Comparison of ENCODE assay signal across 16 cellular contexts in genomic region chr6:10237284-10238043, GRCh38.
A peak's percentile ranks its signal among the peaks of the same experiment; 100 is the strongest.
DNase-seq lines count a peak whose midpoint lies in the region; ATAC-seq, FAIRE-seq and TF ChIP-seq lines count a peak whose summit lies in the region.
"Had no signal": no experiment of that assay in that cellular context is flagged by ENCODE, and none has a peak within 500 bp of the region (broad histone marks: within the 10 kb centered on the region; RNA-seq: fewer than 3 reads in every experiment).

No MANE protein-coding gene starts in this region.

- H3K4me2 ChIP-seq in K562 (ENCODE audit: insufficient read depth, low read length) (no peak overlapping the region), osteoblast (ENCODE audit: insufficient read depth, low read length) (no peak overlapping the region)
- H3K4me2 ChIP-seq: BLaER1 treated with 17β-estradiol and CSF1 and Interleukin-3, amounts not matched to agents 10 nM and 100 nM had no signal

- H3K27ac ChIP-seq in K562 (ENCODE audit: extremely low read depth, low read depth, low read length) (no peak overlapping the region), osteoblast (ENCODE audit: low read depth, low read length) (no peak overlapping the region), esophagus muscularis mucosa (replicated peaks in 1 of 4) (no peak overlapping the region)
- H3K27ac ChIP-seq: BLaER1 treated with 17β-estradiol and CSF1 and Interleukin-3, amounts not matched to agents 10 nM and 100 nM; gastroesophageal sphincter had no signal

- H3K9ac ChIP-seq in K562 (ENCODE audit: insufficient read depth in 1 of 2, low read depth in 2 of 2, low read length in 2 of 2) = 0 out of 4 replicates have a peak overlapping the region, but pooled peaks of 1 of the 2 experiments have one; percentile 68
- H3K9ac ChIP-seq: BLaER1 treated with 17β-estradiol and CSF1 and Interleukin-3, amounts not matched to agents 10 nM and 100 nM had no signal

- H2AFZ ChIP-seq in K562 (ENCODE audit: low read depth, low read length) (no peak overlapping the region), osteoblast (ENCODE audit: low read length) (no peak overlapping the region)

- ATAC-seq in K562 (peak; percentile 68; the same call in 2 of the 3 replicates), GM18907 (IDR thresholded peaks at IDR 0.05; ENCODE audit: unreplicated experiment) (no peak)
- ATAC-seq: gastroesophageal sphincter had no signal

- POLR2A ChIA-PET in K562 (lab: Yijun Ruan, JAX) = no interaction called here

- TF ChIP-seq EP300 in K562 (IDR thresholded peaks at IDR 0.05; ENCODE audit: low read length) (no peak), esophagus muscularis mucosa (IDR thresholded peaks at IDR 0.05) (no peak)

- TF ChIP-seq CTCF in K562 (IDR thresholded peaks at IDR 0.05 in 2 of 3, conservative IDR thresholded peaks at IDR 0.05 in 1 of 3; ENCODE audit: insufficient read depth in 2 of 3, low read depth in 1 of 3, low read length in 3 of 3) (no peak), osteoblast (IDR thresholded peaks at IDR 0.05; ENCODE audit: extremely low read depth, low read depth, low read length) (no peak), esophagus muscularis mucosa (IDR thresholded peaks at IDR 0.05) (no peak), GM10266 (IDR thresholded peaks at IDR 0.05; ENCODE audit: control insufficient read depth, insufficient read depth, low read depth, missing control alignments) (no peak)

- H3K79me2 ChIP-seq in K562 (ENCODE audit: control insufficient read depth, insufficient read depth, low read length) (no peaks in the 10 kb centered on the region), osteoblast (ENCODE audit: insufficient read depth, low read length) (no peaks in the 10 kb centered on the region)

- TF ChIP-seq POLR2A in K562 (conservative IDR thresholded peaks at IDR 0.05) = no peak
- TF ChIP-seq POLR2A in esophagus muscularis mucosa (IDR thresholded peaks at IDR 0.05; ENCODE audit: low read depth) = no peak

- CTCF ChIA-PET in K562 (lab: Yijun Ruan, JAX; ENCODE audit: low intra/inter-chr PET ratio) = no interaction called here

- H3K36me3 ChIP-seq in MG63 = no peaks in the 10 kb centered on the region
- no peaks in the 10 kb centered on the region for H3K36me3 ChIP-seq in K562 (ENCODE audit: control insufficient read depth, insufficient read depth, low read length)
- H3K36me3 ChIP-seq in osteoblast (ENCODE audit: insufficient read depth, low read length) = no peaks in the 10 kb centered on the region
- no peaks in the 10 kb centered on the region for H3K36me3 ChIP-seq in esophagus muscularis mucosa
- H3K36me3 ChIP-seq: BLaER1 treated with 17β-estradiol and CSF1 and Interleukin-3, amounts not matched to agents 10 nM and 100 nM; gastroesophageal sphincter had no signal

- H3K27me3 ChIP-seq in MG63 = no peaks in the 10 kb centered on the region
- peaks cover 0 to 4% of the 10 kb centered on the region in 2 experiments; a peak in 3 of 5 replicates for H3K27me3 ChIP-seq in K562 (ENCODE audit: control insufficient read depth in 2 of 2, insufficient read depth in 2 of 2, low read length in 2 of 2)
- no peaks in the 10 kb centered on the region for H3K27me3 ChIP-seq in osteoblast (ENCODE audit: insufficient read depth, low read length)
- H3K27me3 ChIP-seq in esophagus muscularis mucosa = no peaks in the 10 kb centered on the region
- H3K27me3 ChIP-seq: BLaER1 treated with 17β-estradiol and CSF1 and Interleukin-3, amounts not matched to agents 10 nM and 100 nM had no signal

- no peaks in the 10 kb centered on the region for H4K20me1 ChIP-seq in K562 (replicated peaks; ENCODE audit: control insufficient read depth, insufficient read depth, low read length)
- no peaks in the 10 kb centered on the region for H4K20me1 ChIP-seq in osteoblast (ENCODE audit: insufficient read depth, low read length)
- H4K20me1 ChIP-seq: BLaER1 treated with 17β-estradiol and CSF1 and Interleukin-3, amounts not matched to agents 10 nM and 100 nM had no signal

- no peaks in the 10 kb centered on the region for H3K4me1 ChIP-seq in K562 (replicated peaks in 1 of 2; ENCODE audit: control insufficient read depth in 2 of 2, insufficient read depth in 2 of 2, low read length in 2 of 2)
- no peaks in the 10 kb centered on the region for H3K4me1 ChIP-seq in osteoblast (ENCODE audit: insufficient read depth, low read length)
- H3K4me1 ChIP-seq in esophagus muscularis mucosa = no peaks in the 10 kb centered on the region
- H3K4me1 ChIP-seq: gastroesophageal sphincter had no signal

- TF ChIP-seq RAD21 in K562 (CRISPR knock-in tag; conservative IDR thresholded peaks at IDR 0.05 in 1 of 2, IDR thresholded peaks at IDR 0.05 in 1 of 2) = no peak

- no peaks in the 10 kb centered on the region for H3K9me1 ChIP-seq in K562 (ENCODE audit: control insufficient read depth, insufficient read depth, low read length)

- intact Hi-C loops in K562 (cut with micrococcal nuclease) = loop anchor here (10.0 kb wide), 1 partner anchor 203 kb away; no protein-coding TSS in a partner anchor
- intact Hi-C loops in esophagus muscularis mucosa (cut with DNase I) = no loop called here

- 8% methylated on average over 10 of the region's 10 CpGs for WGBS in K562 (ENCODE audit: insufficient coverage, low coverage, missing lambda C conversion rate)
- WGBS in esophagus muscularis mucosa = 70% methylated on average over 10 of the region's 10 CpGs

- in situ Hi-C loops in K562 (cut with MboI) = no loop called here

- H3K9me3 ChIP-seq in MG63 = no peaks in the 10 kb centered on the region
- no peaks in the 10 kb centered on the region for H3K9me3 ChIP-seq in K562 (replicated peaks; ENCODE audit: control insufficient read depth, insufficient read depth, low read depth, low read length)
- no peaks in the 10 kb centered on the region for H3K9me3 ChIP-seq in osteoblast (ENCODE audit: low read depth, low read length)
- H3K9me3 ChIP-seq in esophagus muscularis mucosa = no peaks in the 10 kb centered on the region
- H3K9me3 ChIP-seq: BLaER1 treated with 17β-estradiol and CSF1 and Interleukin-3, amounts not matched to agents 10 nM and 100 nM; gastroesophageal sphincter had no signal

- FAIRE-seq in K562 (lab: Jason Lieb, UNC) = peak; percentile 23

- no TSS peak for BruUV-seq in K562 (replicated peaks; lab: Mats Ljungman, UMichigan)

- H3K4me3 ChIP-seq in MG63 = no peak overlapping the region
- no peak overlapping the region for H3K4me3 ChIP-seq in K562
- H3K4me3 ChIP-seq in osteoblast (ENCODE audit: insufficient read depth, low read length) = no peak overlapping the region
- H3K4me3 ChIP-seq in esophagus muscularis mucosa = no peak overlapping the region
- H3K4me3 ChIP-seq: BLaER1 treated with 17β-estradiol and CSF1 and Interleukin-3, amounts not matched to agents 10 nM and 100 nM; gastroesophageal sphincter had no signal

- peak; percentile 95 for DNase-seq in ELR (ENCODE audit: low read depth)
- peak; percentile 98 for DNase-seq in MG63
- peak in 1 of 4 experiments; percentile 18 for DNase-seq in K562 (ENCODE audit: extremely low read depth in 1 of 4, low spot score in 3 of 4)
- DNase-seq in osteoblast (ENCODE audit: insufficient read length, low spot score, missing footprints) = peak; percentile 31
- no peak for DNase-seq in SIG-M5 treated with dmso at 0.1 percent for 504 hours (lab: John Stamatoyannopoulos, UW; ENCODE audit: unreplicated experiment)
- DNase-seq in esophagus muscularis mucosa (ENCODE audit: extremely low spot score) = no peak
- DNase-seq in GM10266 (ENCODE audit: extremely low spot score) = no peak
- DNase-seq: activated CD4-positive, alpha-beta T cell treated with anti-CD3 and anti-CD28 coated beads for 1 hour; activated T-cell treated with anti-CD3 and anti-CD28 coated beads for 4 hours; central memory CD4-positive, alpha-beta T cell; kidney; NCI-H1105 treated with DMSO at 0.1 percent for 48 hours; NCI-H345 had no signal

TF ChIP-seq in K562, 482 proteins besides CTCF, POLR2A, EP300 and RAD21 (continues in another document):
- TF ChIP-seq MTF1 (CRISPR knock-in tag; IDR thresholded peaks at IDR 0.05; ENCODE audit: borderline replicate concordance) = no peak
- TF ChIP-seq RBM25 (IDR thresholded peaks at IDR 0.05; ENCODE audit: low read depth, low read length, severe bottlenecking) = peak; percentile 56
- no peak for TF ChIP-seq ZNF436 (CRISPR knock-in tag; IDR thresholded peaks at IDR 0.05)
- TF ChIP-seq SMARCA5 (IDR thresholded peaks at IDR 0.05) = 0 out of 2 replicates have a peak, but pooled peaks have one; percentile 17
- no peak for TF ChIP-seq SMAD3 (CRISPR knock-in tag; conservative IDR thresholded peaks at IDR 0.05)
- 0 out of 2 replicates have a peak, but pooled peaks have one; percentile 26 for TF ChIP-seq FOSL1 (tag; conservative IDR thresholded peaks at IDR 0.05)
- no peak for TF ChIP-seq ZNF174 (CRISPR knock-in tag; IDR thresholded peaks at IDR 0.05)
- no peak for TF ChIP-seq TAF9B (IDR thresholded peaks at IDR 0.05; ENCODE audit: partially characterized antibody)
- no peak for TF ChIP-seq EP400 (IDR thresholded peaks at IDR 0.05)
- TF ChIP-seq, protein P1, sequence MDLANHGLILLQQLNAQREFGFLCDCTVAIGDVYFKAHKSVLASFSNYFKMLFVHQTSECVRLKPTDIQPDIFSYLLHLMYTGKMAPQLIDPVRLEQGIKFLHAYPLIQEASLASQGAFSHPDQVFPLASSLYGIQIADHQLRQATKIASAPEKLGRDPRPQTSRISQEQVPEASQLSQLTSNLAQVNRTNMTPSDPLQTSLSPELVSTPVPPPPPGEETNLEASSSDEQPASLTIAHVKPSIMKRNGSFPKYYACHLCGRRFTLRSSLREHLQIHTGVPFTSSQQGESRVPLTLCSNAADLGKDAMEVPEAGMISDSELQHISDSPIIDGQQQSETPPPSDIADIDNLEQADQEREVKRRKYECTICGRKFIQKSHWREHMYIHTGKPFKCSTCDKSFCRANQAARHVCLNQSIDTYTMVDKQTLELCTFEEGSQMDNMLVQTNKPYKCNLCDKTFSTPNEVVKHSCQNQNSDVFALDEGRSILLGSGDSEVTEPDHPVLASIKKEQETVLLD (IDR thresholded peaks at IDR 0.05) = no peak
- TF ChIP-seq HNRNPLL (IDR thresholded peaks at IDR 0.05; ENCODE audit: low read depth, low read length, poor library complexity, severe bottlenecking) = no peak

Comparison
In these comparisons a context has a peak if more than half of its experiments do, and no peak if none do; other contexts are left out.
1. DNase-seq: peak in ELR (single experiment), MG63 (single experiment) and osteoblast (single experiment); none in SIG-M5 treated with dmso at 0.1 percent for 504 hours (single experiment), esophagus muscularis mucosa (single experiment) and GM10266 (single experiment).